ENCODE assay signal across 1 cellular context in the genomic region with DNA sequence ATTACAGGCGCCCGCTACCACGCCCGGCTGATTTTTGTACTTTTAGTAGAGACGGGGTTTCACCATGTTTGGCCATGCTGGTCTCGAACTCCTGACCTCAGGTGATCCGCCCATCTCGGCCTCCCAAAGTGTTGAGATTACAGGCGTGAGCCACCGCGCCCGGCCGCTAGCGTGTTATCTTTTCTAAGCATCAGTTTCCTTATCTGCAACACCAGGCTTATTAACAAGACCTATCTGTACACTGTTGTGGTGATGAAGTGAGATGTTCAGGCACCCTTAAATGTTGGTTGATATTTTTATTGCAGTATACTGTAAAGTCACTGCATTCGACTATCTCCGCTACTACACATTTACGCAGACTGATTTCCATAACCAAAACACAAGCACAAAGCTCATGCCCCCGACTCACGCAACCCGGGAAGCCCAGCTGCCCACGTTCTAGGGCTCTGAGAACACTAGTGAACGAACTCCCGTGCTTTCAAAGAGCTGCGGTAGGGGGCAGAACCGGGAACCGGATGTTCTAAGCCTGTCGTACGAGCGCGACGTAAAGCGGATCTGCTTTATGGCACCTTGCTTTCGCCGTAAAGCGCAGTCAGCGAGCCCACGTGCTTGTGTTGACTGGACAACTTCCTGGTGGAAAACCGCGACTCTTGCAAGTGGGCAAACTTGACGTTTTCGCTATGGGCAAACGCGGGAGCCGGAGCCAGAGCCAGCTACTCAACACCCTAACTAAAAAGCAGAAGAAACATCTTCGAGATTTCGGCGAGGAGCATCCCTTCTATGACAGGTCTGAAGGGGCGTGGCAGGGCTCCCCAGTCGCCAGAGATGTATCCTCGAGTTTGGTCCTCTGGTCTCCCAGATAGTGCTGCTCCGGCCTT.
TF ChIP-seq lines count a peak whose summit lies in the region.

A gene with protein sequence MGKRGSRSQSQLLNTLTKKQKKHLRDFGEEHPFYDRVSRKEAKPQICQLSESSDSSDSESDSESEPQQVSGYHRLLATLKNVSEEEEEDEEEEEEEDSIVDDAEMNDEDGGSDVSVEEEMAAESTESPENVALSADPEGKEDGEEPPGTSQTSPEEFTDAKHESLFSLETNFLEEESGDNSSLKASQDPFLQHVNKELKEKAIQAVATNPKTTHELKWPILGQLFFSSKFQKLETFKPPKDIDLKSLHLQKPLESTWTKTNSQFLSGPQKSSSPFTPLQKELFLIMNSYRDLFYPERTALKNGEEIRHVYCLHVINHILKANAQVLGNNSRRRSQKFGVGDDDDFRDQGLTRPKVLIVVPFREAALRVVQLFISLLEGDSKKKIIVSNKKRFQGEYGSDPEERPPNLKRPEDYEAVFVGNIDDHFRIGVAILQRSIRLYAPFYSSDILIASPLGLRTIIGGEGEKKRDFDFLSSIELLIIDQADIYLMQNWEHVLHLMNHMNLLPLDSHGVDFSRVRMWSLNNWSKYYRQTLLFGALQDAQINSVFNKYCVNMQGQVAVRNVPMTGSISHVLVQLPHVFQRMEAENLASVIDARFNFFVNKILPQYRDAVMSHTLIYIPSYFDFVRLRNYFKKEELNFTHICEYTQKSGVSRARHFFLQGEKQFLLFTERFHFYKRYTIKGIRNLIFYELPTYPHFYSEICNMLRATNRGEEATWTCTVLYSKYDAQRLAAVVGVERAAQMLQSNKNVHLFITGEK (plus strand): TSS at position 589 of the 878 bp plus-strand sequence. CDS start 92 bp downstream, at position 681.

TF ChIP-seq in K562, 482 proteins besides CTCF, POLR2A, EP300 and RAD21 (continued from another document and continues in another):
- TF ChIP-seq, protein P1, sequence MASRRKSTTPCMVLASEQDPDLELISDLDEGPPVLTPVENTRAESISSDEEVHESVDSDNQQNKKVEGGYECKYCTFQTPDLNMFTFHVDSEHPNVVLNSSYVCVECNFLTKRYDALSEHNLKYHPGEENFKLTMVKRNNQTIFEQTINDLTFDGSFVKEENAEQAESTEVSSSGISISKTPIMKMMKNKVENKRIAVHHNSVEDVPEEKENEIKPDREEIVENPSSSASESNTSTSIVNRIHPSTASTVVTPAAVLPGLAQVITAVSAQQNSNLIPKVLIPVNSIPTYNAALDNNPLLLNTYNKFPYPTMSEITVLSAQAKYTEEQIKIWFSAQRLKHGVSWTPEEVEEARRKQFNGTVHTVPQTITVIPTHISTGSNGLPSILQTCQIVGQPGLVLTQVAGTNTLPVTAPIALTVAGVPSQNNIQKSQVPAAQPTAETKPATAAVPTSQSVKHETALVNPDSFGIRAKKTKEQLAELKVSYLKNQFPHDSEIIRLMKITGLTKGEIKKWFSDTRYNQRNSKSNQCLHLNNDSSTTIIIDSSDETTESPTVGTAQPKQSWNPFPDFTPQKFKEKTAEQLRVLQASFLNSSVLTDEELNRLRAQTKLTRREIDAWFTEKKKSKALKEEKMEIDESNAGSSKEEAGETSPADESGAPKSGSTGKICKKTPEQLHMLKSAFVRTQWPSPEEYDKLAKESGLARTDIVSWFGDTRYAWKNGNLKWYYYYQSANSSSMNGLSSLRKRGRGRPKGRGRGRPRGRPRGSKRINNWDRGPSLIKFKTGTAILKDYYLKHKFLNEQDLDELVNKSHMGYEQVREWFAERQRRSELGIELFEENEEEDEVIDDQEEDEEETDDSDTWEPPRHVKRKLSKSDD (conservative IDR thresholded peaks at IDR 0.05; ENCODE audit: low read length) = no peak
- peak; percentile 41; the same call in 1 of the 2 replicates for TF ChIP-seq ZFX (CRISPR knock-in tag; IDR thresholded peaks at IDR 0.05)
- TF ChIP-seq GABPA (tag; conservative IDR thresholded peaks at IDR 0.05; ENCODE audit: low read depth) = peak; percentile 95
- peak; percentile 100 for TF ChIP-seq MNT (conservative IDR thresholded peaks at IDR 0.05)
- no peak for TF ChIP-seq ZBTB26 (CRISPR knock-in tag; IDR thresholded peaks at IDR 0.05)
- TF ChIP-seq RNF219 (CRISPR knock-in tag; IDR thresholded peaks at IDR 0.05) = no peak
- no peak for TF ChIP-seq HLTF (IDR thresholded peaks at IDR 0.05)
- TF ChIP-seq ZNF311 (CRISPR knock-in tag; IDR thresholded peaks at IDR 0.05) = no peak
- peak; percentile 70 for TF ChIP-seq SPI1 (IDR thresholded peaks at IDR 0.05; ENCODE audit: borderline replicate concordance, low read depth, low read length)
- no peak for TF ChIP-seq HOXB6 (CRISPR knock-in tag; IDR thresholded peaks at IDR 0.05; ENCODE audit: borderline replicate concordance)
- TF ChIP-seq ZNF277 (CRISPR knock-in tag; IDR thresholded peaks at IDR 0.05; ENCODE audit: borderline replicate concordance) = no peak
- no peak for TF ChIP-seq PURB (CRISPR knock-in tag; IDR thresholded peaks at IDR 0.05; ENCODE audit: low read depth)
- TF ChIP-seq E2F1 (CRISPR knock-in tag; IDR thresholded peaks at IDR 0.05) = no peak; the same call in 1 of the 2 replicates
- TF ChIP-seq PHF8 (IDR thresholded peaks at IDR 0.05; ENCODE audit: borderline replicate concordance, low read length) = peak; percentile 77; the same call in 1 of the 2 replicates
- TF ChIP-seq RBM39 (optimal IDR thresholded peaks at IDR 0.05; ENCODE audit: low read depth, low read length) = no peak
- no peak for TF ChIP-seq KAT8 (IDR thresholded peaks at IDR 0.05; ENCODE audit: low read depth)
- no peak for TF ChIP-seq ZKSCAN3 (CRISPR knock-in tag; IDR thresholded peaks at IDR 0.05)
- TF ChIP-seq FOS (IDR thresholded peaks at IDR 0.05; ENCODE audit: extremely low read depth, insufficient read length) = peak; percentile 42
- TF ChIP-seq, protein P2, sequence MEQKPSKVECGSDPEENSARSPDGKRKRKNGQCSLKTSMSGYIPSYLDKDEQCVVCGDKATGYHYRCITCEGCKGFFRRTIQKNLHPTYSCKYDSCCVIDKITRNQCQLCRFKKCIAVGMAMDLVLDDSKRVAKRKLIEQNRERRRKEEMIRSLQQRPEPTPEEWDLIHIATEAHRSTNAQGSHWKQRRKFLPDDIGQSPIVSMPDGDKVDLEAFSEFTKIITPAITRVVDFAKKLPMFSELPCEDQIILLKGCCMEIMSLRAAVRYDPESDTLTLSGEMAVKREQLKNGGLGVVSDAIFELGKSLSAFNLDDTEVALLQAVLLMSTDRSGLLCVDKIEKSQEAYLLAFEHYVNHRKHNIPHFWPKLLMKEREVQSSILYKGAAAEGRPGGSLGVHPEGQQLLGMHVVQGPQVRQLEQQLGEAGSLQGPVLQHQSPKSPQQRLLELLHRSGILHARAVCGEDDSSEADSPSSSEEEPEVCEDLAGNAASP (IDR thresholded peaks at IDR 0.05) = no peak
- no peak for TF ChIP-seq SRSF1 (IDR thresholded peaks at IDR 0.05; ENCODE audit: low read depth, low read length)
- 0 out of 2 replicates have a peak, but pooled peaks have one; percentile 51 for TF ChIP-seq TCF7 (IDR thresholded peaks at IDR 0.05; ENCODE audit: borderline replicate concordance)
- no peak for TF ChIP-seq ZNF699 (CRISPR knock-in tag; IDR thresholded peaks at IDR 0.05; ENCODE audit: insufficient replicate concordance)
- no peak for TF ChIP-seq ZNF121 (CRISPR knock-in tag; conservative IDR thresholded peaks at IDR 0.05)
- TF ChIP-seq REST (CRISPR knock-in tag; IDR thresholded peaks at IDR 0.05; ENCODE audit: low read depth) = no peak
- TF ChIP-seq CCAR2 (IDR thresholded peaks at IDR 0.05; ENCODE audit: low read depth, low read length) = no peak
- TF ChIP-seq CXXC5 (CRISPR knock-in tag; IDR thresholded peaks at IDR 0.05) = peak; percentile 96
- peak; percentile 65 for TF ChIP-seq GATAD2B (IDR thresholded peaks at IDR 0.05; ENCODE audit: borderline replicate concordance)
- TF ChIP-seq MCM5 (IDR thresholded peaks at IDR 0.05; ENCODE audit: low read depth) = no peak
- TF ChIP-seq FOXJ3 (CRISPR knock-in tag; IDR thresholded peaks at IDR 0.05) = no peak
- no peak for TF ChIP-seq CBX2 (IDR thresholded peaks at IDR 0.05; ENCODE audit: insufficient read depth, low read length, poor library complexity, severe bottlenecking)
- TF ChIP-seq KDM2B (CRISPR knock-in tag; IDR thresholded peaks at IDR 0.05) = no peak
- peak; percentile 89 for TF ChIP-seq GATAD2A (IDR thresholded peaks at IDR 0.05)
- no peak for TF ChIP-seq ZNF644 (tag; IDR thresholded peaks at IDR 0.05; ENCODE audit: low read depth)
- TF ChIP-seq MAFK (IDR thresholded peaks at IDR 0.05; ENCODE audit: low read length) = no peak
